14 cellular contexts compared by ENCODE assay signal in genomic region chr17:54882950-54883349, GRCh38. TPM values are rescaled to one million over a fixed set of nuclear protein-coding genes. Genes with fewer than 3 reads are reported as not detected.
DNase-seq lines count a peak whose midpoint lies in the region; ATAC-seq and TF ChIP-seq lines count a peak whose summit lies in the region.
"Had no signal": no experiment of that assay in that cellular context is flagged by ENCODE, and none has a peak within 500 bp of the region (broad histone marks: within the 10 kb centered on the region; RNA-seq: fewer than 3 reads in every experiment).

No MANE protein-coding gene starts in this region.

- H3K36me3 Mint-ChIP-seq in Calu3 (ENCODE audit: insufficient read depth, unreplicated experiment): no peaks in the 10 kb centered on the region

- CTCF ChIA-PET in Calu3 (lab: Charles Lee): no interaction called here

- H3K27me3 Mint-ChIP-seq in Calu3 (ENCODE audit: unreplicated experiment): peaks cover 14% of the 10 kb centered on the region
- H3K27me3 Mint-ChIP-seq: dendritic cell treated with granulocyte-macrophage colony-stimulating factor and Interleukin-4, amounts not matched to agents 40 ng/mL and 50 ng/mL, for 4 days had no signal

- H3K4me3 Mint-ChIP-seq in Calu3 (ENCODE audit: low read depth, unreplicated experiment): no peak overlapping the region
- H3K4me3 Mint-ChIP-seq: activated CD4-positive, alpha-beta T cell treated with anti-CD3 and anti-CD28 coated beads, Interleukin-2, amount 10 ng/mL, durations not matched to agents 24 days and 14 days; dendritic cell treated with granulocyte-macrophage colony-stimulating factor and Interleukin-4, amounts not matched to agents 40 ng/mL and 50 ng/mL, for 4 days; T-helper 2 cell treated with Interferon-gamma antibody and Interleukin-4, amounts not matched to agents 5 μg/mL and 100 μg/mL, for 36 hours had no signal

- H3K4me3 ChIP-seq in GM12865 (ENCODE audit: low read depth, low read length): no peak overlapping the region

- BruUV-seq in Calu3 (replicated peaks; lab: Mats Ljungman, UMichigan): no TSS peak

- intact Hi-C loops in Calu3 (cut with micrococcal nuclease; ENCODE audit: unreplicated experiment): no loop called here

- no peak for TF ChIP-seq CTCF in GM12865 (IDR thresholded peaks at IDR 0.05; ENCODE audit: insufficient read depth, low read depth, low read length, missing control alignments)
- no peak for TF ChIP-seq CTCF in Calu3 (IDR thresholded peaks at IDR 0.05; ENCODE audit: unreplicated experiment)

- H3K27ac Mint-ChIP-seq in Calu3 (ENCODE audit: unreplicated experiment): no peak overlapping the region
- H3K27ac Mint-ChIP-seq: activated CD4-positive, alpha-beta T cell treated with anti-CD3 and anti-CD28 coated beads, Interleukin-2, amount 10 ng/mL, durations not matched to agents 24 days and 14 days; dendritic cell treated with granulocyte-macrophage colony-stimulating factor and Interleukin-4, amounts not matched to agents 40 ng/mL and 50 ng/mL, for 4 days; T-helper 2 cell treated with Interferon-gamma antibody and Interleukin-4, amounts not matched to agents 5 μg/mL and 100 μg/mL, for 36 hours had no signal

- no peaks in the 10 kb centered on the region for H3K4me1 Mint-ChIP-seq in Calu3 (ENCODE audit: low read depth, unreplicated experiment)
- H3K4me1 Mint-ChIP-seq: activated CD4-positive, alpha-beta T cell treated with anti-CD3 and anti-CD28 coated beads, Interleukin-2, amount 10 ng/mL, durations not matched to agents 24 days and 14 days had no signal

- DNase-seq in GM12865 (ENCODE audit: low read depth): peak; percentile 38
- DNase-seq in effector CD8-positive, alpha-beta T cell (lab: John Stamatoyannopoulos, UW): no peak
- no peak for DNase-seq in Calu3
- DNase-seq in NCI-H2029 (lab: John Stamatoyannopoulos, UW): no peak
- DNase-seq in stimulated activated CD4-positive, alpha-beta T cell treated with anti-CD3 and anti-CD28 coated beads, Interleukin-4, amount 100 ng/mL, for 24 hours: no peak
- DNase-seq: activated CD4-positive, alpha-beta T cell treated with anti-CD3 and anti-CD28 coated beads, Interleukin-2, amount 10 ng/mL, durations not matched to agents 24 days and 14 days; hypothalamus; NCI-H1930; NCI-H526 treated with DMSO at 0.1 percent for 48 hours had no signal

- ATAC-seq in GM18873 (IDR thresholded peaks at IDR 0.05; ENCODE audit: low FRiP score, unreplicated experiment) (peak; percentile 89), GM21825 (IDR thresholded peaks at IDR 0.05; ENCODE audit: unreplicated experiment) (peak; percentile 70), HG03135 (IDR thresholded peaks at IDR 0.05; ENCODE audit: unreplicated experiment) (peak; percentile 59)

- peaks cover 3% of the 10 kb centered on the region for H3K9me3 Mint-ChIP-seq in Calu3 (ENCODE audit: low read depth, unreplicated experiment)
- H3K9me3 Mint-ChIP-seq: activated CD4-positive, alpha-beta T cell treated with anti-CD3 and anti-CD28 coated beads, Interleukin-2, amount 10 ng/mL, durations not matched to agents 24 days and 14 days; dendritic cell treated with granulocyte-macrophage colony-stimulating factor and Interleukin-4, amounts not matched to agents 40 ng/mL and 50 ng/mL, for 4 days; T-helper 2 cell treated with Interferon-gamma antibody and Interleukin-4, amounts not matched to agents 5 μg/mL and 100 μg/mL, for 36 hours had no signal

RNA-seq across cellular contexts. Expression of gene TOM1L1, which starts 17.7 kb away (rescaled TPM):
- total RNA-seq in Calu3 (2022): 37.2 and 46.8 TPM in 2 replicates
